Comparison of ENCODE assay signal across 1 cellular context in genomic region chr1:24417681-24418080, GRCh38.
TF ChIP-seq lines count a peak whose summit lies in the region.

No MANE protein-coding gene starts in this region.

TF ChIP-seq in K562, 482 proteins besides CTCF, POLR2A, EP300 and RAD21:
- 0 out of 6 replicates have a peak, but pooled peaks of 1 of the 3 experiments have one; percentile 2 for TF ChIP-seq ZBTB11 (CRISPR knock-in tag; IDR thresholded peaks at IDR 0.05)
- no peak for TF ChIP-seq DACH1 (IDR thresholded peaks at IDR 0.05; ENCODE audit: partially characterized antibody)
- TF ChIP-seq PCBP1 (IDR thresholded peaks at IDR 0.05; ENCODE audit: low read depth, low read length, poor library complexity, severe bottlenecking): no peak
- no peak for TF ChIP-seq ZNF766 (CRISPR knock-in tag; conservative IDR thresholded peaks at IDR 0.05)
- TF ChIP-seq ZBTB43 (CRISPR knock-in tag; IDR thresholded peaks at IDR 0.05): no peak
TF ChIP-seq in K562: peak in this region for 1.
